1 cellular context compared by ENCODE assay signal in the genomic region with DNA sequence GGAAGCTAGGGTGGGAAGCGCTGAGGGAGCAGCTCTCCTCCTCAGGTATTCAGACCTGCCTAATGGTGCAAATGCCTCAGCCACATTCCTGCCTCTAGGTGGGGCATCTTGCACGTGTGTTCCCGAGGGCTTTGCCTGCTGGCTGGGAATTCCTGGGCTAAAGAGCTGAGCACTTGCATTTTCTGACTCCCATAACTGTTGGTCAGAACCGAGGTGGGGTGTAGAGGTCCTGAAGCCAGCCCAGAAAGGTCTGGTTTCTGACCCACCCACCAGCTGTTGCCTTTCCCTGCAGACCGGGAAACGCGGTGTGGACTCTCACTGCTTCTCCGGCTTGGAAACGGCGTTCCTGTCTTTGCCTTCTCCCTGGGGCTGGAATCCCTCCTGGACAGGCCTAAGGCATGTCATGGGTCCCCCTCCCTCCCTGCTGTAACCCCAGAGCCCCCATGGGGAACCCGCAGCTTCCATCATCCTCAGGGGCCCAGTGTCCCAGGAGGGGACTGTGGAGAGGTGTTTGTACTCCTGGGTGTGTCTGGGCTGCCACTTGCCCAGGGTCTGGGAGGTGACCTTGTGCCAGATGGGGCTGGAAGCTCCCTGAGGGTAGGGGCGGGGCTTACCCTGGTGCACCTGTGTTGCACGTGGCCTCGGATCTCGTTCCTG.
TF ChIP-seq lines count a peak whose summit lies in the region.

No MANE protein-coding gene starts in this region.

TF ChIP-seq in HepG2, 621 proteins besides CTCF, POLR2A, EP300 and RAD21 (continued from another document and continues in another):
- TF ChIP-seq, protein P1, sequence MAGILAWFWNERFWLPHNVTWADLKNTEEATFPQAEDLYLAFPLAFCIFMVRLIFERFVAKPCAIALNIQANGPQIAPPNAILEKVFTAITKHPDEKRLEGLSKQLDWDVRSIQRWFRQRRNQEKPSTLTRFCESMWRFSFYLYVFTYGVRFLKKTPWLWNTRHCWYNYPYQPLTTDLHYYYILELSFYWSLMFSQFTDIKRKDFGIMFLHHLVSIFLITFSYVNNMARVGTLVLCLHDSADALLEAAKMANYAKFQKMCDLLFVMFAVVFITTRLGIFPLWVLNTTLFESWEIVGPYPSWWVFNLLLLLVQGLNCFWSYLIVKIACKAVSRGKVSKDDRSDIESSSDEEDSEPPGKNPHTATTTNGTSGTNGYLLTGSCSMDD (CRISPR knock-in tag; IDR thresholded peaks at IDR 0.05): no peak
- no peak for TF ChIP-seq ZNF230 (CRISPR knock-in tag; IDR thresholded peaks at IDR 0.05)
- TF ChIP-seq MXD4 (CRISPR knock-in tag; IDR thresholded peaks at IDR 0.05): peak; percentile 34; the same call in 1 of the 2 replicates
- 0 out of 2 replicates have a peak, but pooled peaks have one; percentile 38 for TF ChIP-seq ERF (CRISPR knock-in tag; IDR thresholded peaks at IDR 0.05)
- TF ChIP-seq, protein P2, sequence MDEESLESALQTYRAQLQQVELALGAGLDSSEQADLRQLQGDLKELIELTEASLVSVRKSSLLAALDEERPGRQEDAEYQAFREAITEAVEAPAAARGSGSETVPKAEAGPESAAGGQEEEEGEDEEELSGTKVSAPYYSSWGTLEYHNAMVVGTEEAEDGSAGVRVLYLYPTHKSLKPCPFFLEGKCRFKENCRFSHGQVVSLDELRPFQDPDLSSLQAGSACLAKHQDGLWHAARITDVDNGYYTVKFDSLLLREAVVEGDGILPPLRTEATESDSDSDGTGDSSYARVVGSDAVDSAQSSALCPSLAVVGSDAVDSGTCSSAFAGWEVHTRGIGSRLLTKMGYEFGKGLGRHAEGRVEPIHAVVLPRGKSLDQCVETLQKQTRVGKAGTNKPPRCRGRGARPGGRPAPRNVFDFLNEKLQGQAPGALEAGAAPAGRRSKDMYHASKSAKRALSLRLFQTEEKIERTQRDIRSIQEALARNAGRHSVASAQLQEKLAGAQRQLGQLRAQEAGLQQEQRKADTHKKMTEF (CRISPR knock-in tag; IDR thresholded peaks at IDR 0.05): no peak
- TF ChIP-seq, protein P3, sequence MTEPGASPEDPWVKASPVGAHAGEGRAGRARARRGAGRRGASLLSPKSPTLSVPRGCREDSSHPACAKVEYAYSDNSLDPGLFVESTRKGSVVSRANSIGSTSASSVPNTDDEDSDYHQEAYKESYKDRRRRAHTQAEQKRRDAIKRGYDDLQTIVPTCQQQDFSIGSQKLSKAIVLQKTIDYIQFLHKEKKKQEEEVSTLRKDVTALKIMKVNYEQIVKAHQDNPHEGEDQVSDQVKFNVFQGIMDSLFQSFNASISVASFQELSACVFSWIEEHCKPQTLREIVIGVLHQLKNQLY (CRISPR knock-in tag; IDR thresholded peaks at IDR 0.05): peak; percentile 22; the same call in 1 of the 2 replicates
- TF ChIP-seq SMARCC2 (IDR thresholded peaks at IDR 0.05): no peak
- no peak for TF ChIP-seq ZNF136 (CRISPR knock-in tag; IDR thresholded peaks at IDR 0.05; ENCODE audit: low read depth)
- no peak for TF ChIP-seq NFKBIZ (CRISPR knock-in tag; IDR thresholded peaks at IDR 0.05)
- TF ChIP-seq GPN1 (CRISPR knock-in tag; IDR thresholded peaks at IDR 0.05; ENCODE audit: borderline replicate concordance): no peak
- TF ChIP-seq ZKSCAN5 (CRISPR knock-in tag; IDR thresholded peaks at IDR 0.05): no peak
- TF ChIP-seq SALL1 (CRISPR knock-in tag; IDR thresholded peaks at IDR 0.05): peak; percentile 56; the same call in 1 of the 2 replicates
- peak; percentile 94 for TF ChIP-seq BHLHE40 (IDR thresholded peaks at IDR 0.05; ENCODE audit: low read length)
- no peak for TF ChIP-seq RFX3 (CRISPR knock-in tag; IDR thresholded peaks at IDR 0.05)
- no peak for TF ChIP-seq FIP1L1 (IDR thresholded peaks at IDR 0.05; ENCODE audit: borderline replicate concordance, insufficient read depth, low read depth, low read length)
- no peak for TF ChIP-seq HMG20B (CRISPR knock-in tag; conservative IDR thresholded peaks at IDR 0.05)
- TF ChIP-seq TGIF2 (CRISPR knock-in tag; IDR thresholded peaks at IDR 0.05): no peak
- TF ChIP-seq, protein P4, sequence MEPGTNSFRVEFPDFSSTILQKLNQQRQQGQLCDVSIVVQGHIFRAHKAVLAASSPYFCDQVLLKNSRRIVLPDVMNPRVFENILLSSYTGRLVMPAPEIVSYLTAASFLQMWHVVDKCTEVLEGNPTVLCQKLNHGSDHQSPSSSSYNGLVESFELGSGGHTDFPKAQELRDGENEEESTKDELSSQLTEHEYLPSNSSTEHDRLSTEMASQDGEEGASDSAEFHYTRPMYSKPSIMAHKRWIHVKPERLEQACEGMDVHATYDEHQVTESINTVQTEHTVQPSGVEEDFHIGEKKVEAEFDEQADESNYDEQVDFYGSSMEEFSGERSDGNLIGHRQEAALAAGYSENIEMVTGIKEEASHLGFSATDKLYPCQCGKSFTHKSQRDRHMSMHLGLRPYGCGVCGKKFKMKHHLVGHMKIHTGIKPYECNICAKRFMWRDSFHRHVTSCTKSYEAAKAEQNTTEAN (CRISPR knock-in tag; conservative IDR thresholded peaks at IDR 0.05): no peak
- TF ChIP-seq, protein P5, sequence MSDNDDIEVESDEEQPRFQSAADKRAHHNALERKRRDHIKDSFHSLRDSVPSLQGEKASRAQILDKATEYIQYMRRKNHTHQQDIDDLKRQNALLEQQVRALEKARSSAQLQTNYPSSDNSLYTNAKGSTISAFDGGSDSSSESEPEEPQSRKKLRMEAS (IDR thresholded peaks at IDR 0.05): peak; percentile 60; the same call in 1 of the 2 replicates
- no peak for TF ChIP-seq PHF21A (CRISPR knock-in tag; IDR thresholded peaks at IDR 0.05)
- TF ChIP-seq ZNF333 (CRISPR knock-in tag; IDR thresholded peaks at IDR 0.05; ENCODE audit: borderline replicate concordance): no peak
- TF ChIP-seq, protein P6, sequence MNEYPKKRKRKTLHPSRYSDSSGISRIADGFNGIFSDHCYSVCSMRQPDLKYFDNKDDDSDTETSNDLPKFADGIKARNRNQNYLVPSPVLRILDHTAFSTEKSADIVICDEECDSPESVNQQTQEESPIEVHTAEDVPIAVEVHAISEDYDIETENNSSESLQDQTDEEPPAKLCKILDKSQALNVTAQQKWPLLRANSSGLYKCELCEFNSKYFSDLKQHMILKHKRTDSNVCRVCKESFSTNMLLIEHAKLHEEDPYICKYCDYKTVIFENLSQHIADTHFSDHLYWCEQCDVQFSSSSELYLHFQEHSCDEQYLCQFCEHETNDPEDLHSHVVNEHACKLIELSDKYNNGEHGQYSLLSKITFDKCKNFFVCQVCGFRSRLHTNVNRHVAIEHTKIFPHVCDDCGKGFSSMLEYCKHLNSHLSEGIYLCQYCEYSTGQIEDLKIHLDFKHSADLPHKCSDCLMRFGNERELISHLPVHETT (CRISPR knock-in tag; conservative IDR thresholded peaks at IDR 0.05): 0 out of 2 replicates have a peak, but pooled peaks have one; percentile 31
- TF ChIP-seq, protein P7, sequence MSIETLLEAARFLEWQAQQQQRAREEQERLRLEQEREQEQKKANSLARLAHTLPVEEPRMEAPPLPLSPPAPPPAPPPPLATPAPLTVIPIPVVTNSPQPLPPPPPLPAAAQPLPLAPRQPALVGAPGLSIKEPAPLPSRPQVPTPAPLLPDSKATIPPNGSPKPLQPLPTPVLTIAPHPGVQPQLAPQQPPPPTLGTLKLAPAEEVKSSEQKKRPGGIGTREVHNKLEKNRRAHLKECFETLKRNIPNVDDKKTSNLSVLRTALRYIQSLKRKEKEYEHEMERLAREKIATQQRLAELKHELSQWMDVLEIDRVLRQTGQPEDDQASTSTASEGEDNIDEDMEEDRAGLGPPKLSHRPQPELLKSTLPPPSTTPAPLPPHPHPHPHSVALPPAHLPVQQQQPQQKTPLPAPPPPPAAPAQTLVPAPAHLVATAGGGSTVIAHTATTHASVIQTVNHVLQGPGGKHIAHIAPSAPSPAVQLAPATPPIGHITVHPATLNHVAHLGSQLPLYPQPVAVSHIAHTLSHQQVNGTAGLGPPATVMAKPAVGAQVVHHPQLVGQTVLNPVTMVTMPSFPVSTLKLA (IDR thresholded peaks at IDR 0.05): no peak
- TF ChIP-seq NR2F1 (CRISPR knock-in tag; IDR thresholded peaks at IDR 0.05): no peak
- TF ChIP-seq, protein P8, sequence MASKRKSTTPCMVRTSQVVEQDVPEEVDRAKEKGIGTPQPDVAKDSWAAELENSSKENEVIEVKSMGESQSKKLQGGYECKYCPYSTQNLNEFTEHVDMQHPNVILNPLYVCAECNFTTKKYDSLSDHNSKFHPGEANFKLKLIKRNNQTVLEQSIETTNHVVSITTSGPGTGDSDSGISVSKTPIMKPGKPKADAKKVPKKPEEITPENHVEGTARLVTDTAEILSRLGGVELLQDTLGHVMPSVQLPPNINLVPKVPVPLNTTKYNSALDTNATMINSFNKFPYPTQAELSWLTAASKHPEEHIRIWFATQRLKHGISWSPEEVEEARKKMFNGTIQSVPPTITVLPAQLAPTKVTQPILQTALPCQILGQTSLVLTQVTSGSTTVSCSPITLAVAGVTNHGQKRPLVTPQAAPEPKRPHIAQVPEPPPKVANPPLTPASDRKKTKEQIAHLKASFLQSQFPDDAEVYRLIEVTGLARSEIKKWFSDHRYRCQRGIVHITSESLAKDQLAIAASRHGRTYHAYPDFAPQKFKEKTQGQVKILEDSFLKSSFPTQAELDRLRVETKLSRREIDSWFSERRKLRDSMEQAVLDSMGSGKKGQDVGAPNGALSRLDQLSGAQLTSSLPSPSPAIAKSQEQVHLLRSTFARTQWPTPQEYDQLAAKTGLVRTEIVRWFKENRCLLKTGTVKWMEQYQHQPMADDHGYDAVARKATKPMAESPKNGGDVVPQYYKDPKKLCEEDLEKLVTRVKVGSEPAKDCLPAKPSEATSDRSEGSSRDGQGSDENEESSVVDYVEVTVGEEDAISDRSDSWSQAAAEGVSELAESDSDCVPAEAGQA (IDR thresholded peaks at IDR 0.05; ENCODE audit: low read depth): no peak
- TF ChIP-seq, protein P8 (CRISPR knock-in tag; IDR thresholded peaks at IDR 0.05; ENCODE audit: borderline replicate concordance): no peak
- TF ChIP-seq SNAPC2 (CRISPR knock-in tag; IDR thresholded peaks at IDR 0.05): no peak
- TF ChIP-seq, protein P9, sequence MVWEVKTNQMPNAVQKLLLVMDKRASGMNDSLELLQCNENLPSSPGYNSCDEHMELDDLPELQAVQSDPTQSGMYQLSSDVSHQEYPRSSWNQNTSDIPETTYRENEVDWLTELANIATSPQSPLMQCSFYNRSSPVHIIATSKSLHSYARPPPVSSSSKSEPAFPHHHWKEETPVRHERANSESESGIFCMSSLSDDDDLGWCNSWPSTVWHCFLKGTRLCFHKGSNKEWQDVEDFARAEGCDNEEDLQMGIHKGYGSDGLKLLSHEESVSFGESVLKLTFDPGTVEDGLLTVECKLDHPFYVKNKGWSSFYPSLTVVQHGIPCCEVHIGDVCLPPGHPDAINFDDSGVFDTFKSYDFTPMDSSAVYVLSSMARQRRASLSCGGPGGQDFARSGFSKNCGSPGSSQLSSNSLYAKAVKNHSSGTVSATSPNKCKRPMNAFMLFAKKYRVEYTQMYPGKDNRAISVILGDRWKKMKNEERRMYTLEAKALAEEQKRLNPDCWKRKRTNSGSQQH (CRISPR knock-in tag; IDR thresholded peaks at IDR 0.05; ENCODE audit: low read depth): no peak
- TF ChIP-seq, protein P10, sequence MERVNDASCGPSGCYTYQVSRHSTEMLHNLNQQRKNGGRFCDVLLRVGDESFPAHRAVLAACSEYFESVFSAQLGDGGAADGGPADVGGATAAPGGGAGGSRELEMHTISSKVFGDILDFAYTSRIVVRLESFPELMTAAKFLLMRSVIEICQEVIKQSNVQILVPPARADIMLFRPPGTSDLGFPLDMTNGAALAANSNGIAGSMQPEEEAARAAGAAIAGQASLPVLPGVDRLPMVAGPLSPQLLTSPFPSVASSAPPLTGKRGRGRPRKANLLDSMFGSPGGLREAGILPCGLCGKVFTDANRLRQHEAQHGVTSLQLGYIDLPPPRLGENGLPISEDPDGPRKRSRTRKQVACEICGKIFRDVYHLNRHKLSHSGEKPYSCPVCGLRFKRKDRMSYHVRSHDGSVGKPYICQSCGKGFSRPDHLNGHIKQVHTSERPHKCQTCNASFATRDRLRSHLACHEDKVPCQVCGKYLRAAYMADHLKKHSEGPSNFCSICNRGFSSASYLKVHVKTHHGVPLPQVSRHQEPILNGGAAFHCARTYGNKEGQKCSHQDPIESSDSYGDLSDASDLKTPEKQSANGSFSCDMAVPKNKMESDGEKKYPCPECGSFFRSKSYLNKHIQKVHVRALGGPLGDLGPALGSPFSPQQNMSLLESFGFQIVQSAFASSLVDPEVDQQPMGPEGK (CRISPR knock-in tag; IDR thresholded peaks at IDR 0.05): peak; percentile 28; the same call in 1 of the 2 replicates
- TF ChIP-seq ZNF326 (CRISPR knock-in tag; IDR thresholded peaks at IDR 0.05; ENCODE audit: borderline replicate concordance): no peak
- TF ChIP-seq KDM2A (CRISPR knock-in tag; IDR thresholded peaks at IDR 0.05; ENCODE audit: borderline replicate concordance, low read depth): peak; percentile 70; the same call in 1 of the 2 replicates
- TF ChIP-seq SPEN (CRISPR knock-in tag; IDR thresholded peaks at IDR 0.05; ENCODE audit: low read depth): no peak
- no peak for TF ChIP-seq CENPT (CRISPR knock-in tag; IDR thresholded peaks at IDR 0.05; ENCODE audit: low read depth)
